9 cellular contexts compared by ENCODE assay signal in genomic region chr16:84368327-84368996, GRCh38. TPM values are rescaled to one million over a fixed set of nuclear protein-coding genes. Genes with fewer than 3 reads are reported as not detected.
A peak's percentile ranks its signal among the peaks of the same experiment; 100 is the strongest.
DNase-seq lines count a peak whose midpoint lies in the region; ATAC-seq and TF ChIP-seq lines count a peak whose summit lies in the region.
"Had no signal": no experiment of that assay in that cellular context is flagged by ENCODE, and none has a peak within 500 bp of the region (broad histone marks: within the 10 kb centered on the region; RNA-seq: fewer than 3 reads in every experiment).

TSS of gene ATP2C2 (plus strand) at chr16:84368538. CDS start at chr16:84368616, 78 bp downstream.

- intact Hi-C loops in PC-3 (cut with micrococcal nuclease), result no loop called here
- intact Hi-C loops in prostate gland (cut with DNase I), result no loop called here
- intact Hi-C loops in gastrocnemius medialis (cut with DNase I; ENCODE audit: low total_unique reads), result no loop called here

- CTCF ChIA-PET in PC-3 (lab: Charles Lee), result no interaction called here

- 2% methylated on average over 43 of the region's 66 CpGs for WGBS in prostate gland

- BruUV-seq in PC-3 (replicated peaks; lab: Mats Ljungman, UMichigan), result TSS peak; percentile 56

- H4K20me1 ChIP-seq in PC-3 (ENCODE audit: low read length), result no peaks in the 10 kb centered on the region

- TF ChIP-seq CTCF in PC-3 (conservative IDR thresholded peaks at IDR 0.05; ENCODE audit: low read depth, low read length) (no peak), prostate gland (IDR thresholded peaks at IDR 0.05) (no peak), gastrocnemius medialis (IDR thresholded peaks at IDR 0.05 in 4 of 5, conservative IDR thresholded peaks at IDR 0.05 in 1 of 5) (no peak)

- in situ Hi-C loops in gastrocnemius medialis (cut with MboI; ENCODE audit: low sequenced_read_pairs in 4 of 4), result no loop called here

- H3K4me3 ChIP-seq in HUES6 (ENCODE audit: low read depth, low read length) (peak within 1 kb of the TSS; percentile 58), PC-3 (ENCODE audit: low read length) (peak within 1 kb of the TSS; percentile 94), iPS-15b (ENCODE audit: low read depth, low read length) (peak within 1 kb of the TSS; percentile 73), prostate gland (peak within 1 kb of the TSS; percentile 45 to 46), gastrocnemius medialis (no peak within 1 kb of the TSS)

- POLR2A ChIA-PET in PC-3 (lab: Charles Lee; ENCODE audit: unreplicated experiment), result interaction anchor here (0.6 kb wide), 1 partner anchor 192 kb away, joined by 5 read pairs; no protein-coding TSS in a partner anchor

- no peaks in the 10 kb centered on the region for H3K9me2 ChIP-seq in PC-3 (replicated peaks; ENCODE audit: low read length)

- H3K4me2 ChIP-seq in PC-3 (ENCODE audit: low read length), result peak within 1 kb of the TSS; percentile 98

- H3K27me3 ChIP-seq in HUES6 (ENCODE audit: control insufficient read depth, insufficient read depth, low read length) (peaks cover 50% of the 10 kb centered on the region), PC-3 (ENCODE audit: low read length) (no peaks in the 10 kb centered on the region), iPS-15b (ENCODE audit: control insufficient read depth, insufficient read depth, low read length) (peaks cover 19% of the 10 kb centered on the region), prostate gland (replicated peaks; ENCODE audit: insufficient read depth) (no peaks in the 10 kb centered on the region), gastrocnemius medialis (peaks cover 31 to 44% (median 44%) of the 10 kb centered on the region in 3 donors)

- peak; percentile 75 for ATAC-seq in PC-3
- ATAC-seq in gastrocnemius medialis, result no peak

- peaks cover 45% of the 10 kb centered on the region for H3K79me2 ChIP-seq in PC-3 (ENCODE audit: low read length)

- peak within 1 kb of the TSS; percentile 9 for H3K9ac ChIP-seq in HUES6 (ENCODE audit: low read length)
- H3K9ac ChIP-seq in PC-3 (ENCODE audit: low read length), result peak within 1 kb of the TSS; percentile 81
- no peak within 1 kb of the TSS for H3K9ac ChIP-seq in iPS-15b (ENCODE audit: low read depth, low read length)

- H3K9me3 ChIP-seq in HUES6 (ENCODE audit: control insufficient read depth, insufficient read depth, low read depth, low read length) (no peaks in the 10 kb centered on the region), PC-3 (ENCODE audit: low read length) (no peaks in the 10 kb centered on the region), iPS-15b (ENCODE audit: control insufficient read depth, insufficient read depth, low read length) (no peaks in the 10 kb centered on the region), prostate gland (no peaks in the 10 kb centered on the region), gastrocnemius medialis (no peaks in the 10 kb centered on the region)

- H3F3A ChIP-seq in PC-3 (ENCODE audit: low read length, unreplicated experiment), result no peaks in the 10 kb centered on the region

- H3K27ac ChIP-seq in HUES6 (ENCODE audit: low read depth, low read length) (no peak within 1 kb of the TSS), PC-3 (ENCODE audit: low read length) (peak within 1 kb of the TSS; percentile 94), prostate gland (peak within 1 kb of the TSS; percentile 70 to 75), gastrocnemius medialis (no peak within 1 kb of the TSS)

- peak; percentile 78 for DNase-seq in PC-3
- peak; percentile 78 for DNase-seq in prostate gland (ENCODE audit: low spot score)
- no peak for DNase-seq in stimulated activated CD8-positive, alpha-beta memory T cell treated with anti-CD3 and anti-CD28 coated beads, Interleukin-4, amount 100 ng/mL, for 48 hours
- no peak for DNase-seq in NK-92 treated with Interleukin-12 subunit alpha and Interleukin-12 subunit beta, amount 100 ng/mL, for 24 hours (lab: John Stamatoyannopoulos, UW)
- no peak for DNase-seq in gastrocnemius medialis
- DNase-seq: NCI-H446 treated with DMSO at 0.1 percent for 48 hours had no signal

- no peaks in the 10 kb centered on the region for H3K36me3 ChIP-seq in HUES6 (ENCODE audit: control insufficient read depth, insufficient read depth, low read length)
- H3K36me3 ChIP-seq in PC-3 (ENCODE audit: low read depth, low read length), result no peaks in the 10 kb centered on the region
- no peaks in the 10 kb centered on the region for H3K36me3 ChIP-seq in iPS-15b (ENCODE audit: control insufficient read depth, insufficient read depth, low read length)
- no peaks in the 10 kb centered on the region for H3K36me3 ChIP-seq in prostate gland
- no peaks in the 10 kb centered on the region for H3K36me3 ChIP-seq in gastrocnemius medialis

- peak within 1 kb of the TSS; percentile 57 for H2AFZ ChIP-seq in PC-3 (ENCODE audit: low read length)

- H3K4me1 ChIP-seq in HUES6 (ENCODE audit: control insufficient read depth, insufficient read depth, low read length) (peaks cover 20% of the 10 kb centered on the region), PC-3 (ENCODE audit: insufficient read depth, low read length) (peaks cover 23% of the 10 kb centered on the region), iPS-15b (ENCODE audit: control insufficient read depth, insufficient read depth, low read length) (peaks cover 7% of the 10 kb centered on the region), prostate gland (replicated peaks) (no peaks in the 10 kb centered on the region), gastrocnemius medialis (no peaks in the 10 kb centered on the region)

- peak; percentile 80 for TF ChIP-seq POLR2A in prostate gland (IDR thresholded peaks at IDR 0.05)
- no peak for TF ChIP-seq POLR2A in gastrocnemius medialis (IDR thresholded peaks at IDR 0.05)

RNA-seq across cellular contexts. Expression of gene ATP2C2, which starts in this region (rescaled TPM):
- total RNA-seq in PC-3 (2014; rRNA removed) (26.0 and 40.5 TPM in 2 replicates), prostate gland (10 to 100 TPM; 43.7 to 56.1 TPM), gastrocnemius medialis (under 1 TPM in 1 of 4 donors, not detected in 3; 0.44 TPM)
- total RNA-seq: pulmonary artery endothelial cell had no signal

Comparison
In these comparisons a context has a peak if more than half of its experiments do, and no peak if none do; other contexts are left out.
1. RNA of gene ATP2C2 (total RNA-seq): 43.7 to 56.1 TPM in prostate gland and 26.0 to 40.5 TPM in PC-3; 0.44 TPM in gastrocnemius medialis; every median in the first group is over 10 times any median in the second.
2. H3K27ac ChIP-seq: peak in PC-3 (single experiment) and prostate gland (2 of 2); none in HUES6 (single experiment) and gastrocnemius medialis (0 of 4).
3. H3K4me3 ChIP-seq: peak in HUES6 (single experiment), PC-3 (single experiment), iPS-15b (single experiment) and prostate gland (2 of 2); none in gastrocnemius medialis (0 of 4).
4. DNase-seq: peak in PC-3 (single experiment) and prostate gland (single experiment); none in stimulated activated CD8-positive, alpha-beta memory T cell treated with anti-CD3 and anti-CD28 coated beads, Interleukin-4, amount 100 ng/mL, for 48 hours (single experiment), NK-92 treated with Interleukin-12 subunit alpha and Interleukin-12 subunit beta, amount 100 ng/mL, for 24 hours (single experiment) and gastrocnemius medialis (0 of 2).